23 cellular contexts compared by ENCODE assay signal in the genomic region with DNA sequence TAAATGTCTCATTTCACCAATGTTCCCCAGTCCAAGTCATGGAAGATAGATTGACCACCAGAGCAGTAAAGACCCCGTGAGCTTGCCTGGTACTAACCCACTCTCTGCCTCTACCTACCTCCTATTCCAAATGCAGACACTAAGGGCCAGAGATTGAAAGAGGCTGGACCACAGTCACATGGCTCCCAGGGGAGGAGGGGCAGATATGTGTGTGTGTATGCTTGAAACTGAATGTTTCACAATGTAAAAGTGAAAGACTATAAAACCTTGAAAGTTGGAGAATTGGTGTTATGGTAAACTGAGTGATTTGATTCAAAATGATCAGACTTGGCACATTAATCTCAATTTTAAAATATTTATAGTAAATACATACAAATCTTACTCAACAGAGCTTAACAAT.
"Had no signal": no experiment of that assay in that cellular context is flagged by ENCODE, and none has a peak within 500 bp of the region (broad histone marks: within the 10 kb centered on the region; RNA-seq: fewer than 3 reads in every experiment).

No MANE protein-coding gene starts in this region.

- DNase-seq: colonic mucosa; effector CD8-positive, alpha-beta T cell; heart right ventricle; hippocampal formation; left cardiac atrium; left lung; naive thymus-derived CD8-positive, alpha-beta T cell; nephron progenitor cell; nucleus accumbens; psoas muscle; right cardiac atrium; sigmoid colon; spleen; stimulated activated CD4-positive, alpha-beta T cell treated with anti-CD3 and anti-CD28 coated beads, Interleukin-4, amount 100 ng/mL, for 4 hours; upper lobe of right lung; uterus had no signal

- H3K9me3 ChIP-seq: colonic mucosa, gastroesophageal sphincter, heart right ventricle, left lung, psoas muscle, sigmoid colon, spleen, thoracic aorta, tibial nerve, upper lobe of right lung, uterus had no signal

- H3K36me3 ChIP-seq: colonic mucosa, gastroesophageal sphincter, heart right ventricle, left lung, sigmoid colon, spleen, thoracic aorta, tibial nerve, upper lobe of right lung, uterus had no signal

- H3K27ac ChIP-seq: colonic mucosa, epithelial cell of prostate, gastroesophageal sphincter, heart right ventricle, left lung, psoas muscle, sigmoid colon, skin epidermis, spleen, thoracic aorta, tibial nerve, upper lobe of right lung, uterus had no signal

- ATAC-seq: esophagus mucosa; gastroesophageal sphincter; heart right ventricle; left cardiac atrium; left lung; naive thymus-derived CD8-positive, alpha-beta T cell; psoas muscle; right cardiac atrium; stimulated activated memory B cell treated with anti-CD40 and anti-IgM and Interleukin-4, amounts not matched to agents 10 μg/mL and 1 μg/mL and 100 μg/mL, for 72 hours; upper lobe of right lung had no signal

- H3K27me3 ChIP-seq: colonic mucosa, gastroesophageal sphincter, left lung, sigmoid colon, tibial nerve, uterus had no signal

- H3K4me3 ChIP-seq: colonic mucosa, gastroesophageal sphincter, heart right ventricle, left lung, psoas muscle, sigmoid colon, skin epidermis, spleen, thoracic aorta, tibial nerve, upper lobe of right lung, uterus had no signal

- H3K4me1 ChIP-seq: colonic mucosa, gastroesophageal sphincter, heart right ventricle, left lung, psoas muscle, spleen, tibial nerve, upper lobe of right lung, uterus had no signal
